20 cellular contexts compared by ENCODE assay signal in the genomic region with DNA sequence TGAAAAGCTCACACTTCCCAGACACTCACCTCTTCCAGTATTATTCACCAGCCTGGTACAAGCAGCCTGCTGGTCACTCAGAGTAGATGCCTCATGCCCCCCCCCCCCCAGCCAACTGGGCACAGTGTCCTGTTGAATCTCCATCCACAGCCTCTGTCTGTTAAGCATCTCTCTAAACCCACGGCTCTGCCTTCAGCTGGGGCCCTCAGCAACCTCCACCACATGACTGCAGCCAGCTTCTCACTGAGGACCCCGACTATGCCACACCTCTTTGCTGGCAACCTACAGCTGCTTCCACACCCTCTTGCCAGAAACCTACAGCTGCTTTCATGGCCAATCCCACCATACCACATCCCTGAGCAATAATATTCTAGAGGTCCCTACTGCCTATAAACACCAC.
DNase-seq lines count a peak whose midpoint lies in the region; ATAC-seq and TF ChIP-seq lines count a peak whose summit lies in the region.
"Had no signal": no experiment of that assay in that cellular context is flagged by ENCODE, and none has a peak within 500 bp of the region (broad histone marks: within the 10 kb centered on the region; RNA-seq: fewer than 3 reads in every experiment).

No MANE protein-coding gene starts in this region.

- TF ChIP-seq POLR2A in GM19099 (IDR thresholded peaks at IDR 0.05; ENCODE audit: extremely low read depth, insufficient read length, low read depth), result peak; percentile 13
- TF ChIP-seq POLR2A in Peyer's patch (IDR thresholded peaks at IDR 0.05), result no peak

- ATAC-seq in GM21825 (IDR thresholded peaks at IDR 0.05; ENCODE audit: unreplicated experiment), result no peak
- ATAC-seq: activated T-helper 17 cell treated with anti-CD3 and anti-CD28 coated beads, Interleukin-2, amount 50 U/mL, for 72 hours; stimulated activated naive CD8-positive, alpha-beta T cell treated with anti-CD3 and anti-CD28 coated beads, Interleukin-15, amount 100 ng/mL, for 72 hours had no signal

- H3K4me2 ChIP-seq in mesendoderm (ENCODE audit: low read length), result no peak overlapping the region

- H3K79me2 ChIP-seq in mesendoderm (ENCODE audit: control insufficient read depth, insufficient read depth, low read length), result no peaks in the 10 kb centered on the region

- H3K18ac ChIP-seq in mesendoderm (ENCODE audit: low read length), result no peak overlapping the region

- peaks cover 24% of the 10 kb centered on the region for H3K4me1 Mint-ChIP-seq in progenitor cell of endocrine pancreas (ENCODE audit: low read depth)
- H3K4me1 Mint-ChIP-seq: activated naive CD8-positive, alpha-beta T cell treated with anti-CD3 and anti-CD28 coated beads for 36 hours; activated T-helper 17 cell treated with anti-CD3 and anti-CD28 coated beads, Interleukin-2, amount 50 U/mL, for 72 hours had no signal

- no peak overlapping the region for H4K8ac ChIP-seq in mesendoderm (ENCODE audit: low read depth, low read length)

- WGBS in mesendoderm (ENCODE audit: extremely low coverage, insufficient coverage, low lambda C conversion rate), result no CpG with 5 or more reads among the region's 2 CpGs

- no peaks in the 10 kb centered on the region for H3K79me1 ChIP-seq in mesendoderm (ENCODE audit: low read length)

- no peak overlapping the region for H3K4ac ChIP-seq in mesendoderm (ENCODE audit: low read depth, low read length)

- H3K27me3 Mint-ChIP-seq in progenitor cell of endocrine pancreas, result no peaks in the 10 kb centered on the region
- H3K27me3 Mint-ChIP-seq: activated naive CD8-positive, alpha-beta T cell treated with anti-CD3 and anti-CD28 coated beads for 36 hours; activated T-helper 17 cell treated with anti-CD3 and anti-CD28 coated beads, Interleukin-2, amount 50 U/mL, for 72 hours; stimulated activated naive CD8-positive, alpha-beta T cell treated with anti-CD3 and anti-CD28 coated beads, Interleukin-15, amount 100 ng/mL, for 72 hours had no signal

- H3K9me3 ChIP-seq in Peyer's patch, result no peaks in the 10 kb centered on the region
- H3K9me3 ChIP-seq: psoas muscle, upper lobe of left lung had no signal

- H2BK120ac ChIP-seq in mesendoderm (ENCODE audit: low read depth, low read length), result no peak overlapping the region

- H3K9me3 Mint-ChIP-seq in progenitor cell of endocrine pancreas (ENCODE audit: low read depth), result peaks cover 1% of the 10 kb centered on the region
- H3K9me3 Mint-ChIP-seq: activated naive CD8-positive, alpha-beta T cell treated with anti-CD3 and anti-CD28 coated beads for 36 hours; activated T-helper 17 cell treated with anti-CD3 and anti-CD28 coated beads, Interleukin-2, amount 50 U/mL, for 72 hours; stimulated activated naive CD8-positive, alpha-beta T cell treated with anti-CD3 and anti-CD28 coated beads, Interleukin-15, amount 100 ng/mL, for 72 hours had no signal

- H3K56ac ChIP-seq in mesendoderm (ENCODE audit: low read length), result no peak overlapping the region

- H3K4me3 Mint-ChIP-seq in progenitor cell of endocrine pancreas (ENCODE audit: low read depth), result no peak overlapping the region
- H3K4me3 Mint-ChIP-seq: activated naive CD8-positive, alpha-beta T cell treated with anti-CD3 and anti-CD28 coated beads for 36 hours; activated T-helper 17 cell treated with anti-CD3 and anti-CD28 coated beads, Interleukin-2, amount 50 U/mL, for 72 hours; neural crest cell; stimulated activated naive CD8-positive, alpha-beta T cell treated with anti-CD3 and anti-CD28 coated beads, Interleukin-15, amount 100 ng/mL, for 72 hours had no signal

- H4K5ac ChIP-seq in mesendoderm (ENCODE audit: low read length), result no peak overlapping the region

- H3K27ac ChIP-seq in Peyer's patch (peak overlapping the region in 3 of 4 donors; percentile 9 to 82 (median 71)), mesendoderm (ENCODE audit: low read depth, low read length) (no peak overlapping the region)
- H3K27ac ChIP-seq: psoas muscle, spleen had no signal

- H3K4me3 ChIP-seq in Peyer's patch (no peak overlapping the region), mesendoderm (ENCODE audit: low read length) (no peak overlapping the region)
- H3K4me3 ChIP-seq: psoas muscle, spleen, upper lobe of left lung had no signal

- H3K23ac ChIP-seq in mesendoderm (ENCODE audit: low read length), result no peak overlapping the region

- no peak for DNase-seq in Peyer's patch
- DNase-seq in islet precursor cell, result peak; percentile 41
- no peak for DNase-seq in progenitor cell of endocrine pancreas (ENCODE audit: low spot score, unreplicated experiment)
- no peak for DNase-seq in mesendoderm
- DNase-seq in activated effector memory CD4-positive, alpha-beta T cell treated with Interleukin-2 at 50 U/mL for 16 hours, result no peak
- DNase-seq: activated naive CD8-positive, alpha-beta T cell treated with anti-CD3 and anti-CD28 coated beads for 36 hours; DMS79 treated with DMSO at 0.1 percent for 48 hours; HCEC 1CT; kidney; NCI-H1092; NCI-H2081; psoas muscle; spleen; stimulated activated CD4-positive, alpha-beta T cell treated with anti-CD3 and anti-CD28 coated beads, Interleukin-4, amount 100 ng/mL, for 4 hours; stimulated activated naive CD8-positive, alpha-beta T cell treated with anti-CD3 and anti-CD28 coated beads, Interleukin-15, amount 100 ng/mL, for 72 hours had no signal

- H2BK5ac ChIP-seq in mesendoderm (ENCODE audit: low read length), result no peak overlapping the region

- no peak overlapping the region for H3K9ac ChIP-seq in mesendoderm (ENCODE audit: low read length)

- no peak overlapping the region for H2BK15ac ChIP-seq in mesendoderm (replicated peaks; ENCODE audit: low read depth)

- H3K27me3 ChIP-seq in Peyer's patch (no peaks in the 10 kb centered on the region), mesendoderm (ENCODE audit: insufficient read depth, low read length, poor library complexity) (no peaks in the 10 kb centered on the region)
- H3K27me3 ChIP-seq: spleen, upper lobe of left lung had no signal

- H3K36me3 ChIP-seq in Peyer's patch (no peaks in the 10 kb centered on the region), mesendoderm (ENCODE audit: control insufficient read depth, insufficient read depth, low read length) (no peaks in the 10 kb centered on the region)
- H3K36me3 ChIP-seq: spleen, upper lobe of left lung had no signal

- no peak overlapping the region for H2AK5ac ChIP-seq in mesendoderm (ENCODE audit: low read length)

- TF ChIP-seq CTCF in Peyer's patch (IDR thresholded peaks at IDR 0.05), result no peak
- TF ChIP-seq CTCF in progenitor cell of endocrine pancreas (IDR thresholded peaks at IDR 0.05; ENCODE audit: unreplicated experiment), result no peak

- peak overlapping the region; percentile 30 for H3K27ac Mint-ChIP-seq in progenitor cell of endocrine pancreas
- H3K27ac Mint-ChIP-seq: activated naive CD8-positive, alpha-beta T cell treated with anti-CD3 and anti-CD28 coated beads for 36 hours; activated T-helper 17 cell treated with anti-CD3 and anti-CD28 coated beads, Interleukin-2, amount 50 U/mL, for 72 hours; stimulated activated naive CD8-positive, alpha-beta T cell treated with anti-CD3 and anti-CD28 coated beads, Interleukin-15, amount 100 ng/mL, for 72 hours had no signal

- H3K4me1 ChIP-seq in Peyer's patch (peaks cover 0 to 43% (median 7%) of the 10 kb centered on the region in 4 donors), mesendoderm (ENCODE audit: control insufficient read depth, low read depth, low read length) (peaks cover 3% of the 10 kb centered on the region)

- peaks cover 1% of the 10 kb centered on the region for H3K36me3 Mint-ChIP-seq in progenitor cell of endocrine pancreas (ENCODE audit: insufficient read depth)
- H3K36me3 Mint-ChIP-seq: activated naive CD8-positive, alpha-beta T cell treated with anti-CD3 and anti-CD28 coated beads for 36 hours had no signal
